In the genomic region with DNA sequence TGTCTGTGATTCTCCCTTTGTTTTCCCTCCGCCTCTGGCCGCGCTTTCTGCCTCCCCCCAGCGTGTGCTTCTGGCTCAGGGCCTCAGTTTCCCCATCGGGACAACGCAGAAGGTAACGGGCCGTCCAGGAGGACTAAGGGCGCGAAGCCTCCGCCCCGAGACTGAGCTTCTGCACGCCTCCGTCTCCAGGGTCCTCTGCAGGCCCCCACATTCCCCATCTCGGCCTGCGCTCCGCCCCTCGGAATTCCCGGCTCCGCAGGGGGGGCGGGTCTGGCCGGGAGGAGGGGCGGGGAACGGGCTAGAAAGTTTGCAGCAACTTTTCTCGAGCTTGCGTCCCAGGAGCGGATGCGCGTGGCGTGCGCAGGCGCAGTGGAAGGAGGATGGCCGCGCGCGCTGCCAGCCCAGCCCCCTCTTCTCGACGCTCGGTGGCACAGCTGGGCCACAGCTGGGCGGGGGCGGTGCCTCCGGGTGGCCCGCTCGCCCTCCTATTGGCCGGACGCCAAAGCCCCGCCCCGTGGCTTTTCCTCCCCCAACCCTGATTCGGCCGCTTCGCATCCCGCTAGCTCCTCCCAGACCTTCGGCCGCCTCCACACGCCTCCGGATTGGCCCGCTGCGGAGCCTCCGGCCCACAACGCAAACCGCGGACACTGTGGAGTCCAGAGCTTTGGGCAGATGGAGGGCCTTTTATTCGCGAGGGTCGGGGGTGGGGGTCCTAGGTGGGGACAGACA, we compare ENCODE assay signal across 1 cellular context.
TF ChIP-seq lines count a peak whose summit lies in the region.

Gene SIX5, minus strand, starts transcription at position 199 of the 729 bp plus-strand sequence. CDS start 408 bp downstream, outside the sequence.

TF ChIP-seq in K562, 482 proteins besides CTCF, POLR2A, EP300 and RAD21 (continued from another document and continues in another):
- peak; percentile 98 for TF ChIP-seq ARID4B (CRISPR knock-in tag; IDR thresholded peaks at IDR 0.05)
- TF ChIP-seq, protein P1, sequence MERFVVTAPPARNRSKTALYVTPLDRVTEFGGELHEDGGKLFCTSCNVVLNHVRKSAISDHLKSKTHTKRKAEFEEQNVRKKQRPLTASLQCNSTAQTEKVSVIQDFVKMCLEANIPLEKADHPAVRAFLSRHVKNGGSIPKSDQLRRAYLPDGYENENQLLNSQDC (CRISPR knock-in tag; IDR thresholded peaks at IDR 0.05): no peak
- TF ChIP-seq, protein P2, sequence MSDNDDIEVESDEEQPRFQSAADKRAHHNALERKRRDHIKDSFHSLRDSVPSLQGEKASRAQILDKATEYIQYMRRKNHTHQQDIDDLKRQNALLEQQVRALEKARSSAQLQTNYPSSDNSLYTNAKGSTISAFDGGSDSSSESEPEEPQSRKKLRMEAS (CRISPR knock-in tag; IDR thresholded peaks at IDR 0.05): peak; percentile 85
- TF ChIP-seq EP400 (IDR thresholded peaks at IDR 0.05): peak; percentile 64
- TF ChIP-seq SMC3 (conservative IDR thresholded peaks at IDR 0.05; ENCODE audit: insufficient read depth, low read depth, low read length): no peak
- TF ChIP-seq JUNB (CRISPR knock-in tag; conservative IDR thresholded peaks at IDR 0.05): no peak
- no peak for TF ChIP-seq BRCA1 (IDR thresholded peaks at IDR 0.05)
- no peak for TF ChIP-seq BRCA1 (CRISPR knock-in tag; IDR thresholded peaks at IDR 0.05)
- TF ChIP-seq DDX20 (tag; IDR thresholded peaks at IDR 0.05; ENCODE audit: low read depth): no peak
- TF ChIP-seq FIP1L1 (IDR thresholded peaks at IDR 0.05; ENCODE audit: low read depth, low read length, poor library complexity, severe bottlenecking): peak; percentile 84
- TF ChIP-seq U2AF1 (optimal IDR thresholded peaks at IDR 0.05; ENCODE audit: low read depth, low read length): peak; percentile 85
- TF ChIP-seq, protein P3, sequence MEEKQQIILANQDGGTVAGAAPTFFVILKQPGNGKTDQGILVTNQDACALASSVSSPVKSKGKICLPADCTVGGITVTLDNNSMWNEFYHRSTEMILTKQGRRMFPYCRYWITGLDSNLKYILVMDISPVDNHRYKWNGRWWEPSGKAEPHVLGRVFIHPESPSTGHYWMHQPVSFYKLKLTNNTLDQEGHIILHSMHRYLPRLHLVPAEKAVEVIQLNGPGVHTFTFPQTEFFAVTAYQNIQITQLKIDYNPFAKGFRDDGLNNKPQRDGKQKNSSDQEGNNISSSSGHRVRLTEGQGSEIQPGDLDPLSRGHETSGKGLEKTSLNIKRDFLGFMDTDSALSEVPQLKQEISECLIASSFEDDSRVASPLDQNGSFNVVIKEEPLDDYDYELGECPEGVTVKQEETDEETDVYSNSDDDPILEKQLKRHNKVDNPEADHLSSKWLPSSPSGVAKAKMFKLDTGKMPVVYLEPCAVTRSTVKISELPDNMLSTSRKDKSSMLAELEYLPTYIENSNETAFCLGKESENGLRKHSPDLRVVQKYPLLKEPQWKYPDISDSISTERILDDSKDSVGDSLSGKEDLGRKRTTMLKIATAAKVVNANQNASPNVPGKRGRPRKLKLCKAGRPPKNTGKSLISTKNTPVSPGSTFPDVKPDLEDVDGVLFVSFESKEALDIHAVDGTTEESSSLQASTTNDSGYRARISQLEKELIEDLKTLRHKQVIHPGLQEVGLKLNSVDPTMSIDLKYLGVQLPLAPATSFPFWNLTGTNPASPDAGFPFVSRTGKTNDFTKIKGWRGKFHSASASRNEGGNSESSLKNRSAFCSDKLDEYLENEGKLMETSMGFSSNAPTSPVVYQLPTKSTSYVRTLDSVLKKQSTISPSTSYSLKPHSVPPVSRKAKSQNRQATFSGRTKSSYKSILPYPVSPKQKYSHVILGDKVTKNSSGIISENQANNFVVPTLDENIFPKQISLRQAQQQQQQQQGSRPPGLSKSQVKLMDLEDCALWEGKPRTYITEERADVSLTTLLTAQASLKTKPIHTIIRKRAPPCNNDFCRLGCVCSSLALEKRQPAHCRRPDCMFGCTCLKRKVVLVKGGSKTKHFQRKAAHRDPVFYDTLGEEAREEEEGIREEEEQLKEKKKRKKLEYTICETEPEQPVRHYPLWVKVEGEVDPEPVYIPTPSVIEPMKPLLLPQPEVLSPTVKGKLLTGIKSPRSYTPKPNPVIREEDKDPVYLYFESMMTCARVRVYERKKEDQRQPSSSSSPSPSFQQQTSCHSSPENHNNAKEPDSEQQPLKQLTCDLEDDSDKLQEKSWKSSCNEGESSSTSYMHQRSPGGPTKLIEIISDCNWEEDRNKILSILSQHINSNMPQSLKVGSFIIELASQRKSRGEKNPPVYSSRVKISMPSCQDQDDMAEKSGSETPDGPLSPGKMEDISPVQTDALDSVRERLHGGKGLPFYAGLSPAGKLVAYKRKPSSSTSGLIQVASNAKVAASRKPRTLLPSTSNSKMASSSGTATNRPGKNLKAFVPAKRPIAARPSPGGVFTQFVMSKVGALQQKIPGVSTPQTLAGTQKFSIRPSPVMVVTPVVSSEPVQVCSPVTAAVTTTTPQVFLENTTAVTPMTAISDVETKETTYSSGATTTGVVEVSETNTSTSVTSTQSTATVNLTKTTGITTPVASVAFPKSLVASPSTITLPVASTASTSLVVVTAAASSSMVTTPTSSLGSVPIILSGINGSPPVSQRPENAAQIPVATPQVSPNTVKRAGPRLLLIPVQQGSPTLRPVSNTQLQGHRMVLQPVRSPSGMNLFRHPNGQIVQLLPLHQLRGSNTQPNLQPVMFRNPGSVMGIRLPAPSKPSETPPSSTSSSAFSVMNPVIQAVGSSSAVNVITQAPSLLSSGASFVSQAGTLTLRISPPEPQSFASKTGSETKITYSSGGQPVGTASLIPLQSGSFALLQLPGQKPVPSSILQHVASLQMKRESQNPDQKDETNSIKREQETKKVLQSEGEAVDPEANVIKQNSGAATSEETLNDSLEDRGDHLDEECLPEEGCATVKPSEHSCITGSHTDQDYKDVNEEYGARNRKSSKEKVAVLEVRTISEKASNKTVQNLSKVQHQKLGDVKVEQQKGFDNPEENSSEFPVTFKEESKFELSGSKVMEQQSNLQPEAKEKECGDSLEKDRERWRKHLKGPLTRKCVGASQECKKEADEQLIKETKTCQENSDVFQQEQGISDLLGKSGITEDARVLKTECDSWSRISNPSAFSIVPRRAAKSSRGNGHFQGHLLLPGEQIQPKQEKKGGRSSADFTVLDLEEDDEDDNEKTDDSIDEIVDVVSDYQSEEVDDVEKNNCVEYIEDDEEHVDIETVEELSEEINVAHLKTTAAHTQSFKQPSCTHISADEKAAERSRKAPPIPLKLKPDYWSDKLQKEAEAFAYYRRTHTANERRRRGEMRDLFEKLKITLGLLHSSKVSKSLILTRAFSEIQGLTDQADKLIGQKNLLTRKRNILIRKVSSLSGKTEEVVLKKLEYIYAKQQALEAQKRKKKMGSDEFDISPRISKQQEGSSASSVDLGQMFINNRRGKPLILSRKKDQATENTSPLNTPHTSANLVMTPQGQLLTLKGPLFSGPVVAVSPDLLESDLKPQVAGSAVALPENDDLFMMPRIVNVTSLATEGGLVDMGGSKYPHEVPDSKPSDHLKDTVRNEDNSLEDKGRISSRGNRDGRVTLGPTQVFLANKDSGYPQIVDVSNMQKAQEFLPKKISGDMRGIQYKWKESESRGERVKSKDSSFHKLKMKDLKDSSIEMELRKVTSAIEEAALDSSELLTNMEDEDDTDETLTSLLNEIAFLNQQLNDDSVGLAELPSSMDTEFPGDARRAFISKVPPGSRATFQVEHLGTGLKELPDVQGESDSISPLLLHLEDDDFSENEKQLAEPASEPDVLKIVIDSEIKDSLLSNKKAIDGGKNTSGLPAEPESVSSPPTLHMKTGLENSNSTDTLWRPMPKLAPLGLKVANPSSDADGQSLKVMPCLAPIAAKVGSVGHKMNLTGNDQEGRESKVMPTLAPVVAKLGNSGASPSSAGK (IDR thresholded peaks at IDR 0.05): peak; percentile 30; the same call in 1 of the 2 replicates
- TF ChIP-seq NR3C1 (CRISPR knock-in tag; IDR thresholded peaks at IDR 0.05): no peak
- TF ChIP-seq, protein P4, sequence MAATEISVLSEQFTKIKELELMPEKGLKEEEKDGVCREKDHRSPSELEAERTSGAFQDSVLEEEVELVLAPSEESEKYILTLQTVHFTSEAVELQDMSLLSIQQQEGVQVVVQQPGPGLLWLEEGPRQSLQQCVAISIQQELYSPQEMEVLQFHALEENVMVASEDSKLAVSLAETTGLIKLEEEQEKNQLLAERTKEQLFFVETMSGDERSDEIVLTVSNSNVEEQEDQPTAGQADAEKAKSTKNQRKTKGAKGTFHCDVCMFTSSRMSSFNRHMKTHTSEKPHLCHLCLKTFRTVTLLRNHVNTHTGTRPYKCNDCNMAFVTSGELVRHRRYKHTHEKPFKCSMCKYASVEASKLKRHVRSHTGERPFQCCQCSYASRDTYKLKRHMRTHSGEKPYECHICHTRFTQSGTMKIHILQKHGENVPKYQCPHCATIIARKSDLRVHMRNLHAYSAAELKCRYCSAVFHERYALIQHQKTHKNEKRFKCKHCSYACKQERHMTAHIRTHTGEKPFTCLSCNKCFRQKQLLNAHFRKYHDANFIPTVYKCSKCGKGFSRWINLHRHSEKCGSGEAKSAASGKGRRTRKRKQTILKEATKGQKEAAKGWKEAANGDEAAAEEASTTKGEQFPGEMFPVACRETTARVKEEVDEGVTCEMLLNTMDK (IDR thresholded peaks at IDR 0.05; ENCODE audit: borderline replicate concordance, insufficient read depth, low read depth, low read length, poor library complexity, severe bottlenecking): no peak
- peak; percentile 6; the same call in 1 of the 2 replicates for TF ChIP-seq HIVEP1 (CRISPR knock-in tag; IDR thresholded peaks at IDR 0.05)
- TF ChIP-seq RFX5 (IDR thresholded peaks at IDR 0.05; ENCODE audit: low read depth, low read length): no peak
- no peak for TF ChIP-seq ILK (tag; IDR thresholded peaks at IDR 0.05; ENCODE audit: borderline replicate concordance, low read depth)
- TF ChIP-seq ZNF175 (CRISPR knock-in tag; IDR thresholded peaks at IDR 0.05; ENCODE audit: low read depth): no peak
- TF ChIP-seq RHOXF2B (CRISPR knock-in tag; conservative IDR thresholded peaks at IDR 0.05): no peak
- peak; percentile 98 for TF ChIP-seq CCNT2 (IDR thresholded peaks at IDR 0.05; ENCODE audit: borderline replicate concordance, extremely low read depth, insufficient read length, low read depth, low read length)
- no peak for TF ChIP-seq NCOA4 (IDR thresholded peaks at IDR 0.05; ENCODE audit: partially characterized antibody)
- 0 out of 2 replicates have a peak, but pooled peaks have one; percentile 85 for TF ChIP-seq SRSF1 (IDR thresholded peaks at IDR 0.05; ENCODE audit: low read depth, low read length)
- no peak for TF ChIP-seq STAT5A (IDR thresholded peaks at IDR 0.05; ENCODE audit: borderline replicate concordance, low read length)
- peak; percentile 80 for TF ChIP-seq POLR2B (IDR thresholded peaks at IDR 0.05; ENCODE audit: low read depth, partially characterized antibody)
- TF ChIP-seq CBX5 (IDR thresholded peaks at IDR 0.05; ENCODE audit: borderline replicate concordance, low read depth): no peak
- no peak for TF ChIP-seq LCOR (CRISPR knock-in tag; IDR thresholded peaks at IDR 0.05)
